Comparison of ENCODE assay signal across 18 cellular contexts in the genomic region with DNA sequence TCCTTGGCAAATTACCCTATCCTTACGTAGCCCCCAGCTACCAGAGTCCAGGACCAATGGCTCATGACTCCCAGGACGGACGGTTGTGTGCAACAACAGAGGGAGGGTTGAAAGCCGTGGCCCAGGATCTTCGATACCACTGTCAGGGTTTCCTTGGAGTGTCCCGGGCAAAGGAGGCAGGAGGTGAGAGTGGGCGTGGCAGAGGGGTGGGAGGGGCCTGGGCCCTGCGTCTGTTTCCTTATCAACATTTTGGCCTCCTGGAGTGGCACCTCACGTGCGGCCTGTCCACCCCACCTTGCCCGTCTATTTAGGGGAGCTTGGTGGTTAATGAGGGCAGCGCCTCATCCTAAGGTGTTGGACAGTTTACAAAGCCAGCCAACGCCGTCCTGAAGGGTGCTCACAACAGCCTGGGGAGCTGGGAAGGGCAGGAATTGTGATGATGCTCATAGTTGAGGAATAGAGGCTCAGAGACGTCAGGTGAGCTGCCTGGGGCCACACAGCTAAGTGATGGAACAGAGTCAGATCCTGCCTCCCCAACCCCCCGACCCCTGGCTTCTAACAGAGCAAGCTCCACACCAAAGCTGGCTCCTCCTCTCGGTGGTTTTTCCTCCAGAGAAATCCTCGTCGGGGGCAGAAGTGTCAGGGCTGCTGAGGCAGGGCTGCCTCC. TPM values are rescaled to one million over a fixed set of nuclear protein-coding genes. Genes with fewer than 3 reads are reported as not detected.
"Had no signal": no experiment of that assay in that cellular context is flagged by ENCODE, and none has a peak within 500 bp of the region (broad histone marks: within the 10 kb centered on the region; RNA-seq: fewer than 3 reads in every experiment).

No MANE protein-coding gene starts in this region.

- H3K4me3 ChIP-seq: left ventricle myocardium inferior, right atrium auricular region had no signal

- H3K27ac ChIP-seq: epithelial cell of prostate, left ventricle myocardium inferior, right atrium auricular region had no signal

- H3K27ac Mint-ChIP-seq: activated naive CD4-positive, alpha-beta T cell treated with anti-CD3 and anti-CD28 coated beads for 36 hours; activated naive CD8-positive, alpha-beta T cell treated with anti-CD3 and anti-CD28 coated beads, Interleukin-2, amount 50 U/mL, for 24 hours; activated T-helper 17 cell treated with anti-CD3 and anti-CD28 coated beads, Interleukin-2, amount 50 U/mL, for 72 hours; effector memory CD8-positive, alpha-beta T cell had no signal

- ATAC-seq: activated naive CD8-positive, alpha-beta T cell treated with anti-CD3 and anti-CD28 coated beads, Interleukin-2, amount 50 U/mL, for 24 hours; activated T-helper 17 cell treated with anti-CD3 and anti-CD28 coated beads, Interleukin-2, amount 50 U/mL, for 72 hours; effector memory CD8-positive, alpha-beta T cell; naive thymus-derived CD8-positive, alpha-beta T cell had no signal

- H3K36me3 Mint-ChIP-seq: naive thymus-derived CD8-positive, alpha-beta T cell had no signal

- H3K27me3 ChIP-seq: right atrium auricular region had no signal

- FAIRE-seq: keratinocyte had no signal

- H3K4me3 Mint-ChIP-seq: activated naive CD4-positive, alpha-beta T cell treated with anti-CD3 and anti-CD28 coated beads for 36 hours; activated naive CD8-positive, alpha-beta T cell treated with anti-CD3 and anti-CD28 coated beads, Interleukin-2, amount 50 U/mL, for 24 hours; activated T-helper 17 cell treated with anti-CD3 and anti-CD28 coated beads, Interleukin-2, amount 50 U/mL, for 72 hours; effector memory CD8-positive, alpha-beta T cell; naive thymus-derived CD8-positive, alpha-beta T cell had no signal

- H3K36me3 ChIP-seq: left ventricle myocardium inferior, right atrium auricular region had no signal

- H3K4me1 Mint-ChIP-seq: activated naive CD8-positive, alpha-beta T cell treated with anti-CD3 and anti-CD28 coated beads, Interleukin-2, amount 50 U/mL, for 24 hours; activated T-helper 17 cell treated with anti-CD3 and anti-CD28 coated beads, Interleukin-2, amount 50 U/mL, for 72 hours; naive thymus-derived CD8-positive, alpha-beta T cell had no signal

- H3K9me3 Mint-ChIP-seq: activated naive CD4-positive, alpha-beta T cell treated with anti-CD3 and anti-CD28 coated beads for 36 hours; activated naive CD8-positive, alpha-beta T cell treated with anti-CD3 and anti-CD28 coated beads, Interleukin-2, amount 50 U/mL, for 24 hours; activated T-helper 17 cell treated with anti-CD3 and anti-CD28 coated beads, Interleukin-2, amount 50 U/mL, for 72 hours; effector memory CD8-positive, alpha-beta T cell; naive thymus-derived CD8-positive, alpha-beta T cell had no signal

- H3K9me3 ChIP-seq: left ventricle myocardium inferior, right atrium auricular region had no signal

- DNase-seq: activated CD4-positive, alpha-beta T cell treated with anti-CD3 and anti-CD28 coated beads, Interleukin-2, amount 50 U/mL, for 48 hours; activated naive CD4-positive, alpha-beta T cell treated with anti-CD3 and anti-CD28 coated beads for 36 hours; activated naive CD8-positive, alpha-beta T cell treated with anti-CD3 and anti-CD28 coated beads, Interleukin-2, amount 50 U/mL, for 24 hours; aorta; cerebellar nuclear complex; dermis blood vessel endothelial cell; effector memory CD8-positive, alpha-beta T cell; left ventricle myocardium inferior; naive thymus-derived CD8-positive, alpha-beta T cell; stimulated activated CD4-positive, alpha-beta T cell treated with anti-CD3 and anti-CD28 coated beads, Interleukin-15, amount 100 ng/mL, for 24 hours; stimulated activated CD4-positive, alpha-beta T cell treated with anti-CD3 and anti-CD28 coated beads, Interleukin-4, amount 100 ng/mL, for 1 hour; stimulated activated naive CD4-positive, alpha-beta T cell; trophoblast cell had no signal

RNA-seq across cellular contexts. Expression of a gene that starts 17.4 kb away (rescaled TPM):
- total RNA-seq: activated naive CD4-positive, alpha-beta T cell treated with anti-CD3 and anti-CD28 coated beads for 36 hours; activated T-helper 17 cell treated with anti-CD3 and anti-CD28 coated beads, Interleukin-2, amount 50 U/mL, for 72 hours; T-helper 1 cell treated with Interleukin-12 subunit alpha and Interleukin-12 subunit beta and Interleukin-4 antibody, amounts not matched to agents 30 ng/mL and 1 ng/mL, for 36 hours had no signal
- polyA plus RNA-seq: naive thymus-derived CD8-positive, alpha-beta T cell had no signal
